Comparison of ENCODE assay signal across 24 cellular contexts in genomic region chr3:5698851-5699250, GRCh38.
"Had no signal": no experiment of that assay in that cellular context is flagged by ENCODE, and none has a peak within 500 bp of the region (broad histone marks: within the 10 kb centered on the region; RNA-seq: fewer than 3 reads in every experiment).

No MANE protein-coding gene starts in this region.

- H3K9me3 ChIP-seq: SJSA1, SK-N-SH had no signal

- H3K36me3 ChIP-seq: SJSA1 had no signal

- FAIRE-seq: RCC 7860 had no signal

- H3K27ac Mint-ChIP-seq: T-cell had no signal

- H3K36me3 Mint-ChIP-seq: T-cell had no signal

- H3K4me2 ChIP-seq: SK-N-SH had no signal

- DNase-seq: KBM-7, MV-4-11, NCI-H1048, NCI-H1105, NCI-H1417, NCI-H146, NCI-H187, NCI-H2029, NCI-H2081 treated with DMSO at 0.1 percent for 48 hours, NCI-H2171, NCI-H226, NCI-H446, NCI-H510A, NCI-H524 treated with DMSO at 0.1 percent for 48 hours, NCI-H69, NCI-H774, Right ventricle myocardium superior, RPMI8226, SIG-M5, SK-N-SH, SW 1271, T-cell had no signal

- H3K27ac ChIP-seq: SJSA1 had no signal

- H3K27me3 ChIP-seq: SJSA1 had no signal

- H3K9ac ChIP-seq: SK-N-SH had no signal

- H3K4me3 ChIP-seq: SJSA1 had no signal

- H3K27me3 Mint-ChIP-seq: T-cell had no signal

- H3K4me3 Mint-ChIP-seq: T-cell had no signal

- H3K4me1 Mint-ChIP-seq: T-cell had no signal

- ATAC-seq: T-cell had no signal
